ENCODE assay signal across 8 cellular contexts in genomic region chr20:44702776-44703175, GRCh38. TPM values are rescaled to one million over a fixed set of nuclear protein-coding genes. Genes with fewer than 3 reads are reported as not detected.
DNase-seq lines count a peak whose midpoint lies in the region; ATAC-seq and TF ChIP-seq lines count a peak whose summit lies in the region.

No MANE protein-coding gene starts in this region.

- CTCF ChIA-PET in activated naive CD4-positive, alpha-beta T cell treated with anti-CD3 and anti-CD28 coated beads for 36 hours (lab: Charles Lee): interaction anchor here (0.6 kb wide), 1 partner anchor 164 kb away, joined by 3 read pairs; no protein-coding TSS in a partner anchor

- ATAC-seq in HG02973 (IDR thresholded peaks at IDR 0.05; ENCODE audit: unreplicated experiment): no peak

- DNase-seq in GM10266 (ENCODE audit: extremely low spot score) (peak; percentile 61), NCI-H1092 treated with DMSO at 0.1 percent for 48 hours (lab: John Stamatoyannopoulos, UW) (peak; percentile 70), fibroblast of mammary gland (ENCODE audit: low read depth) (peak; percentile 98), pons (ENCODE audit: low spot score) (peak; percentile 83), COLO668 (lab: John Stamatoyannopoulos, UW; ENCODE audit: unreplicated experiment) (no peak), cerebellar cortex (ENCODE audit: low spot score) (no peak)
- DNase-seq in activated naive CD4-positive, alpha-beta T cell treated with anti-CD3 and anti-CD28 coated beads for 36 hours: no peak

- intact Hi-C loops in activated naive CD4-positive, alpha-beta T cell treated with anti-CD3 and anti-CD28 coated beads for 36 hours (cut with micrococcal nuclease): no loop called here

- H3K4me1 Mint-ChIP-seq in activated naive CD4-positive, alpha-beta T cell treated with anti-CD3 and anti-CD28 coated beads for 36 hours (ENCODE audit: low read depth): no peaks in the 10 kb centered on the region

- no peak for TF ChIP-seq CTCF in GM10266 (IDR thresholded peaks at IDR 0.05; ENCODE audit: control insufficient read depth, insufficient read depth, low read depth, missing control alignments)
- TF ChIP-seq CTCF in fibroblast of mammary gland (conservative IDR thresholded peaks at IDR 0.05; ENCODE audit: control insufficient read depth, insufficient read depth, low read depth, low read length): no peak

- H3K4me3 ChIP-seq in fibroblast of mammary gland (ENCODE audit: control insufficient read depth, low read depth, low read length): no peak overlapping the region

- no peaks in the 10 kb centered on the region for H3K36me3 Mint-ChIP-seq in activated naive CD4-positive, alpha-beta T cell treated with anti-CD3 and anti-CD28 coated beads for 36 hours (ENCODE audit: low read depth)

- no peak overlapping the region for H3K27ac Mint-ChIP-seq in activated naive CD4-positive, alpha-beta T cell treated with anti-CD3 and anti-CD28 coated beads for 36 hours

- H3K27me3 Mint-ChIP-seq in activated naive CD4-positive, alpha-beta T cell treated with anti-CD3 and anti-CD28 coated beads for 36 hours (ENCODE audit: low read depth): no peaks in the 10 kb centered on the region

- no peak overlapping the region for H3K4me3 Mint-ChIP-seq in activated naive CD4-positive, alpha-beta T cell treated with anti-CD3 and anti-CD28 coated beads for 36 hours

- no peaks in the 10 kb centered on the region for H3K9me3 Mint-ChIP-seq in activated naive CD4-positive, alpha-beta T cell treated with anti-CD3 and anti-CD28 coated beads for 36 hours

RNA-seq across cellular contexts. Expression of gene CCN5, which starts 12.4 kb away (rescaled TPM):
- total RNA-seq in activated naive CD4-positive, alpha-beta T cell treated with anti-CD3 and anti-CD28 coated beads for 36 hours: not detected

RNA-seq across cellular contexts. Expression of gene KCNK15, which starts 42.9 kb away (rescaled TPM):
- 1 to 10 TPM in 1 of 2 experiments, under 1 TPM in 1; 0.96 to 1.0 TPM for total RNA-seq in activated naive CD4-positive, alpha-beta T cell treated with anti-CD3 and anti-CD28 coated beads for 36 hours

RNA-seq across cellular contexts. Expression of gene ADA, which starts 51.3 kb away (rescaled TPM):
- total RNA-seq in activated naive CD4-positive, alpha-beta T cell treated with anti-CD3 and anti-CD28 coated beads for 36 hours: 10 to 100 TPM; 54.6 to 54.9 TPM

Comparison
In these comparisons a context has a peak if more than half of its experiments do, and no peak if none do; other contexts are left out.
1. DNase-seq: peak in GM10266 (single experiment), NCI-H1092 treated with DMSO at 0.1 percent for 48 hours (single experiment), fibroblast of mammary gland (single experiment) and pons (single experiment); none in COLO668 (single experiment), cerebellar cortex (single experiment) and activated naive CD4-positive, alpha-beta T cell treated with anti-CD3 and anti-CD28 coated beads for 36 hours (single experiment).